In the genomic region with DNA sequence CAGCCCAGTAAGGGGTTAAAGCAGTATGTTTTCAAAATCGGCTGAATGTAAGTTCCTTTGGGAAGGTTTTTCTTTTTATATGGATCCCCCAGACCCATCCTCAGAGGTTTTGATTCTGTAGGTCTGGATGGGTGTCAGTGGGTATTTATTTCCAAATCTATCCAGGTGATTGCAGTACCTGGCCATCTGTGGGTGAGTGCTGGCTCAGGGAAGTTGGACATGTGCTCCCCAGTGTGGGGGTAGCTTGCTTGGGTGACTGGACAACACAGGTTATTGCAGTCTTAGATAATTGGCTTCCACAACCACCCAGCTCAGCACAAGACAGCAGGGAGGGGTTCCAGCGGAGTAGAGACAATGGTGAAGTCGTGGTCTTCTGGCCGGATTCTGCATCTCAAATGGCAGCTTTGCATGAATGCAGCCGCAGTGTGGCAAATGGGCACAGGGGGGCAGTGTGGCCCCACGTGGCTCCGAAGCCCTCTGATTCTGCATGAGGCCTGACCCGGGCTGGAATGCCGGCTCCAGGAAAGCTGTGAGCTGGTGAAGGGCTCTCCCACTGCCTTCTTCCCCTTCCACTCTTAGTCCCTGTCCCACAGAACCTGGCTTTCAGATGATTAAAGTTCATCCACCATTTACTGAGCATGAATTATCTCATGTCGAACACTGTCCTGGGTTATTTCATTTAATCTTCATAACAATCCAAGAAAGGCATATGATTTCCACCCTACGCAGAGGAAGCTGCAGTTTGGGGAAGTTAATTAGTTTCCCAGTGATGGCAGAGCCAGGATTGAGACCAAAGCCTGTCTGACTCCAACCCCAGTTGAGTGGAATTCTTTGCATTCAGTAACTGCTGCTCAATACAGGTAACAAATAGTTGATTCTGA, we compare ENCODE assay signal across 8 cellular contexts.
A peak's percentile ranks its signal among the peaks of the same experiment; 100 is the strongest.
DNase-seq lines count a peak whose midpoint lies in the region; ATAC-seq and TF ChIP-seq lines count a peak whose summit lies in the region.

No MANE protein-coding gene starts in this region.

- TF ChIP-seq POLR2A in heart left ventricle (IDR thresholded peaks at IDR 0.05) (no peak), uterus (IDR thresholded peaks at IDR 0.05) (peak in 1 of 2 donors; percentile 14)

- no peaks in the 10 kb centered on the region for H3K36me3 ChIP-seq in CD4-positive, CD25-positive, alpha-beta regulatory T cell (ENCODE audit: control insufficient read depth, insufficient read depth, low read length)
- no peaks in the 10 kb centered on the region for H3K36me3 ChIP-seq in MG63
- H3K36me3 ChIP-seq in heart left ventricle: no peaks in the 10 kb centered on the region
- H3K36me3 ChIP-seq in uterus: no peaks in the 10 kb centered on the region

- H3K36me3 Mint-ChIP-seq in CD4-positive, CD25-positive, alpha-beta regulatory T cell: no peaks in the 10 kb centered on the region
- H3K36me3 Mint-ChIP-seq in activated naive CD8-positive, alpha-beta T cell treated with anti-CD3 and anti-CD28 coated beads for 36 hours: no peaks in the 10 kb centered on the region

- H3K4me1 ChIP-seq in CD4-positive, CD25-positive, alpha-beta regulatory T cell (ENCODE audit: control insufficient read depth, insufficient read depth, low read length, poor library complexity, severe bottlenecking): no peaks in the 10 kb centered on the region
- H3K4me1 ChIP-seq in heart left ventricle (peaks cover 4 to 35% (median 17%) of the 10 kb centered on the region in 12 donors), uterus (no peaks in the 10 kb centered on the region)

- no peaks in the 10 kb centered on the region for H3K9me3 ChIP-seq in CD4-positive, CD25-positive, alpha-beta regulatory T cell (ENCODE audit: control insufficient read depth in 2 of 2, low read length in 2 of 2)
- H3K9me3 ChIP-seq in MG63 (no peaks in the 10 kb centered on the region), heart left ventricle (no peaks in the 10 kb centered on the region), uterus (no peaks in the 10 kb centered on the region)

- TF ChIP-seq CTCF in heart left ventricle (IDR thresholded peaks at IDR 0.05): peak; percentile 90 to 99 (median 96)
- peak; percentile 91 to 97 (median 94) for TF ChIP-seq CTCF in uterus (IDR thresholded peaks at IDR 0.05)

- no peak overlapping the region for H3K27ac ChIP-seq in CD4-positive, CD25-positive, alpha-beta regulatory T cell (ENCODE audit: insufficient read depth, low read length, poor library complexity, severe bottlenecking)
- H3K27ac ChIP-seq in heart left ventricle (peak overlapping the region in 6 of 12 donors; percentile 8 to 72 (median 37)), uterus (no peak overlapping the region)

- 9 to 18% (median 12%) methylated on average over 7 to 11 of the region's 11 CpGs for whole genome bisulfite sequencing in heart left ventricle, 4 donors

- H3K27ac Mint-ChIP-seq in CD4-positive, CD25-positive, alpha-beta regulatory T cell: no peak overlapping the region
- H3K27ac Mint-ChIP-seq in activated naive CD8-positive, alpha-beta T cell treated with anti-CD3 and anti-CD28 coated beads for 36 hours: no peak overlapping the region

- intact Hi-C loops in heart left ventricle (cut with DNase I): loop anchor here (1.0 to 10.0 kb wide), 15 partner anchors 41 to 571 kb away; a partner anchor contains a TSS
- intact Hi-C loops in uterus (cut with DNase I; ENCODE audit: low total_unique reads): loop anchor here (5.0 kb wide), 1 partner anchor 286 kb away; no protein-coding TSS in a partner anchor

- DNase-seq in CD4-positive, CD25-positive, alpha-beta regulatory T cell: peak; percentile 48 to 58 (median 54)
- peak; percentile 54 for DNase-seq in MG63
- DNase-seq in SKM-1 (lab: John Stamatoyannopoulos, UW; ENCODE audit: unreplicated experiment): peak; percentile 56
- DNase-seq in activated naive CD8-positive, alpha-beta T cell treated with anti-CD3 and anti-CD28 coated beads for 36 hours: peak; percentile 61
- DNase-seq in heart left ventricle: peak; percentile 81 to 92 (median 84)
- DNase-seq in pulmonary artery endothelial cell (ENCODE audit: low read depth, low spot score): peak; percentile 51
- peak; percentile 77 to 84 for DNase-seq in uterus

- H3K27me3 Mint-ChIP-seq in CD4-positive, CD25-positive, alpha-beta regulatory T cell: peaks cover 30% of the 10 kb centered on the region
- H3K27me3 Mint-ChIP-seq in activated naive CD8-positive, alpha-beta T cell treated with anti-CD3 and anti-CD28 coated beads for 36 hours: peaks cover 19% of the 10 kb centered on the region

- H3K4me1 Mint-ChIP-seq in CD4-positive, CD25-positive, alpha-beta regulatory T cell: no peaks in the 10 kb centered on the region
- H3K4me1 Mint-ChIP-seq in activated naive CD8-positive, alpha-beta T cell treated with anti-CD3 and anti-CD28 coated beads for 36 hours: peaks cover 2% of the 10 kb centered on the region

- peak; percentile 74 to 86 for ATAC-seq in CD4-positive, CD25-positive, alpha-beta regulatory T cell (ENCODE audit: low read depth in 2 of 2)
- peak; percentile 75 for ATAC-seq in GM19452 (IDR thresholded peaks at IDR 0.05; ENCODE audit: unreplicated experiment)
- peak; percentile 80 to 92 (median 90) for ATAC-seq in heart left ventricle

- H3K9me3 Mint-ChIP-seq in CD4-positive, CD25-positive, alpha-beta regulatory T cell: no peaks in the 10 kb centered on the region
- no peaks in the 10 kb centered on the region for H3K9me3 Mint-ChIP-seq in activated naive CD8-positive, alpha-beta T cell treated with anti-CD3 and anti-CD28 coated beads for 36 hours

- no peak overlapping the region for H3K4me3 Mint-ChIP-seq in CD4-positive, CD25-positive, alpha-beta regulatory T cell
- H3K4me3 Mint-ChIP-seq in activated naive CD8-positive, alpha-beta T cell treated with anti-CD3 and anti-CD28 coated beads for 36 hours: no peak overlapping the region

- no peak overlapping the region for H3K4me3 ChIP-seq in CD4-positive, CD25-positive, alpha-beta regulatory T cell (ENCODE audit: low read depth, low read length)
- no peak overlapping the region for H3K4me3 ChIP-seq in MG63
- no peak overlapping the region for H3K4me3 ChIP-seq in heart left ventricle
- H3K4me3 ChIP-seq in uterus: no peak overlapping the region

- H3K27me3 ChIP-seq in CD4-positive, CD25-positive, alpha-beta regulatory T cell (ENCODE audit: control insufficient read depth, insufficient read depth, low read length): peaks cover 2% of the 10 kb centered on the region
- H3K27me3 ChIP-seq in MG63 (no peaks in the 10 kb centered on the region), heart left ventricle (peaks cover 0 to 4% (median 0%) of the 10 kb centered on the region in 9 donors), uterus (no peaks in the 10 kb centered on the region)
